ENCODE assay signal across 13 cellular contexts in the genomic region with DNA sequence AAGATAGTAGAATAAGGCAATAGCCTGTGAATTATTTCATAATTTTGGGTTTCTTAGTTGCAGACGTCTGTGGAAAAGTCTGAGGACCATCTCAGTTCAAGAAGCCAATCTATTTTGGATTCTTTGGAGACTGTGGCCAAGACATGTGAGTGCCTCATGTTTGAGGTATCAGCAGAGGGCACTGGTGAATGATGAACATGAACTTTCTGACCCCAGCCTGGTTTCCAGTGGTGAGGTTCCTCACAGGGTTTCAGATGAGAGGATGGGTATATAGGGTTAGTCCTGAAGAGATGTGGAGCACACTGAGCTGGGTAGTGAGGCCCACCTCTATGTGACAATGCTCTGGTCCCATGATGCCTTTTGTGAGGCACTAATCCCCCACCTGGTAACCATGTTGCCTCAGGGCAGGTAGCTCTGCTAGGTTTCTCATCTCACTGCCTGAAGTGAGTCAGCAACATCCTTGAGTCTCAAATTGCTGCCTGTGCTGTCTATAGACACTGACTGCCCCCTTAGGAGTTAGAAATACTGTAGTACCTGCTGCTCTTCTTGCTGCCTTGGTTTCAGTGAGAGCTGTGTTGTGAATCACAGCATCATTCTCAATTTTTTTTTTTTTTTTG. TPM values are rescaled to one million over a fixed set of nuclear protein-coding genes. Genes with fewer than 3 reads are reported as not detected.
DNase-seq lines count a peak whose midpoint lies in the region; ATAC-seq and TF ChIP-seq lines count a peak whose summit lies in the region.
"Had no signal": no experiment of that assay in that cellular context is flagged by ENCODE, and none has a peak within 500 bp of the region (broad histone marks: within the 10 kb centered on the region; RNA-seq: fewer than 3 reads in every experiment).

No MANE protein-coding gene starts in this region.

- H3K4me1 ChIP-seq in BLaER1, result peaks cover 26% of the 10 kb centered on the region; the same call in 1 of the 2 replicates
- peaks cover 31% of the 10 kb centered on the region for H3K4me1 ChIP-seq in OCI-LY3 (ENCODE audit: low read length)
- H3K4me1 ChIP-seq: pancreas had no signal

- no peaks in the 10 kb centered on the region for H3K4me1 Mint-ChIP-seq in endothelial cell (ENCODE audit: unreplicated experiment)

- no peaks in the 10 kb centered on the region for H4K20me1 ChIP-seq in BLaER1
- no peaks in the 10 kb centered on the region for H4K20me1 ChIP-seq in OCI-LY3 (ENCODE audit: insufficient read depth, low read length)

- DNase-seq in iPS-NIHi11 (ENCODE audit: low spot score) (peak; percentile 22), endothelial cell (ENCODE audit: low spot score) (no peak), G401 (ENCODE audit: low spot score) (no peak), GM03348 (ENCODE audit: low spot score) (no peak)
- DNase-seq: activated T-cell treated with anti-CD3 and anti-CD28 coated beads for 4 hours, NCI-H510A treated with DMSO at 0.1 percent for 48 hours, T1000 had no signal

- in situ Hi-C loops in G401 (cut with HindIII; ENCODE audit: low sequenced_read_pairs), result no loop called here

- H3K27ac ChIP-seq in BLaER1 (no peak overlapping the region), OCI-LY3 (ENCODE audit: low read length) (peak overlapping the region; percentile 51)
- H3K27ac ChIP-seq: pancreas had no signal

- no peaks in the 10 kb centered on the region for H3K79me2 ChIP-seq in OCI-LY3 (ENCODE audit: low read length)

- no peak overlapping the region for H3K27ac Mint-ChIP-seq in endothelial cell (ENCODE audit: unreplicated experiment)
- H3K27ac Mint-ChIP-seq: type B pancreatic cell had no signal

- H2AFZ ChIP-seq in OCI-LY3 (ENCODE audit: low read depth, low read length), result peak overlapping the region; percentile 40; the same call in 1 of the 2 replicates

- H3K9me3 ChIP-seq in BLaER1, result no peaks in the 10 kb centered on the region
- no peaks in the 10 kb centered on the region for H3K9me3 ChIP-seq in OCI-LY3 (ENCODE audit: insufficient read depth, low read length)
- H3K9me3 ChIP-seq: pancreas had no signal

- H3K4me2 ChIP-seq in BLaER1 (peak overlapping the region; percentile 35), OCI-LY3 (ENCODE audit: low read length) (peak overlapping the region; percentile 25; the same call in 1 of the 2 replicates)

- H3K4me3 ChIP-seq in BLaER1 (no peak overlapping the region), OCI-LY3 (ENCODE audit: low read length) (no peak overlapping the region)
- H3K4me3 ChIP-seq: pancreas had no signal

- H3K36me3 ChIP-seq in BLaER1 (no peaks in the 10 kb centered on the region), OCI-LY3 (replicated peaks; ENCODE audit: low read depth, low read length) (no peaks in the 10 kb centered on the region)
- H3K36me3 ChIP-seq: pancreas had no signal

- ATAC-seq in HG02938 (IDR thresholded peaks at IDR 0.05; ENCODE audit: unreplicated experiment), result no peak

- H3K27me3 ChIP-seq in BLaER1 (no peaks in the 10 kb centered on the region), OCI-LY3 (ENCODE audit: low read depth, low read length) (no peaks in the 10 kb centered on the region)
- H3K27me3 ChIP-seq: pancreas had no signal

- H3K27me3 Mint-ChIP-seq in endothelial cell (ENCODE audit: unreplicated experiment), result no peaks in the 10 kb centered on the region
- H3K27me3 Mint-ChIP-seq: type B pancreatic cell had no signal

- TF ChIP-seq CTCF in GM12873 (IDR thresholded peaks at IDR 0.05; ENCODE audit: insufficient read depth, low read depth, low read length, missing control alignments), result peak; percentile 16
- TF ChIP-seq CTCF in OCI-LY3 (IDR thresholded peaks at IDR 0.05; ENCODE audit: low read depth, low read length), result peak; percentile 53
- no peak for TF ChIP-seq CTCF in endothelial cell (IDR thresholded peaks at IDR 0.05; ENCODE audit: unreplicated experiment)

- H3K9ac ChIP-seq in BLaER1 (no peak overlapping the region), OCI-LY3 (ENCODE audit: low read length) (no peak overlapping the region)

- H3K9me3 Mint-ChIP-seq in endothelial cell (ENCODE audit: unreplicated experiment), result no peaks in the 10 kb centered on the region
- H3K9me3 Mint-ChIP-seq: type B pancreatic cell had no signal

- no peak overlapping the region for H3K4me3 Mint-ChIP-seq in endothelial cell (ENCODE audit: unreplicated experiment)
- H3K4me3 Mint-ChIP-seq: type B pancreatic cell had no signal

- no peaks in the 10 kb centered on the region for H3K36me3 Mint-ChIP-seq in endothelial cell (ENCODE audit: low read depth, unreplicated experiment)
- H3K36me3 Mint-ChIP-seq: type B pancreatic cell had no signal

RNA-seq across cellular contexts. Expression of a gene that starts 32.3 kb away (rescaled TPM):
- 3.8 TPM for total RNA-seq in endothelial cell (ENCODE audit: unreplicated experiment)
- total RNA-seq in G401 (2014; rRNA removed; shearing (Covaris generic)), result 0.31 and 1.7 TPM in 2 replicates
